Comparison of ENCODE assay signal across 19 cellular contexts in the genomic region with DNA sequence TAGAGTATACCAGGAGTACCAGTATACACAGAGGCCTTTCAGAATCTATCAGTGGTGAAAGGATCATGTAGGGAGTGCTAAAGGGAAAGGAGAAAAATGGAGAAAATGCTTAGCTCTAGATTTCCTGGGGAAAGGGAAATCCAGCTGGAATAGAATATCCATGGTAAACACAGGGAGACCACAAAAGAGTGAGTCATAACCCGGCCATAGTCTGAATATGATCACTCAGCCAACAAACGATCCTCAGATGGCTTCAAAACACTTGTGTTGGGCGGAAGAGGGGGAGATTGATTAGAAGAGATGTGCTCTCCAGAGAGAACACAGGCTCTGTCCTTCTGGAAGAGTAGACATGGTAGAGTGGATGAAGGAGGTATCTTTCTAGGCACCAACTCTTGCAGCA.
DNase-seq lines count a peak whose midpoint lies in the region; ATAC-seq and TF ChIP-seq lines count a peak whose summit lies in the region.
"Had no signal": no experiment of that assay in that cellular context is flagged by ENCODE, and none has a peak within 500 bp of the region (broad histone marks: within the 10 kb centered on the region; RNA-seq: fewer than 3 reads in every experiment).

No MANE protein-coding gene starts in this region.

- H3K36me3 ChIP-seq in adipocyte (ENCODE audit: control insufficient read depth, insufficient read depth, low read length, severe bottlenecking) = no peaks in the 10 kb centered on the region
- H3K36me3 ChIP-seq in mesenchymal stem cell (ENCODE audit: control insufficient read depth in 1 of 2, insufficient read depth in 2 of 2, low read depth in 1 of 2, low read length in 2 of 2) = no peaks in the 10 kb centered on the region
- H3K36me3 ChIP-seq in ovary = no peaks in the 10 kb centered on the region
- H3K36me3 ChIP-seq: BE2C, thyroid gland had no signal

- H4K91ac ChIP-seq in mesenchymal stem cell (ENCODE audit: low read length) = no peak overlapping the region

- WGBS in mesenchymal stem cell = 16% methylated on average over 3 of the region's 3 CpGs
- 61 to 69% (median 64%) methylated on average over 3 of the region's 3 CpGs for WGBS in ovary, 3 donors

- DNase-seq in DMS53 (lab: John Stamatoyannopoulos, UW) = peak; percentile 93
- peak; percentile 56 for DNase-seq in HS-5 (ENCODE audit: low read depth)
- peak; percentile 7 for DNase-seq in adipocyte (ENCODE audit: low read depth)
- peak; percentile 67 for DNase-seq in mesenchymal stem cell
- DNase-seq in ovary = no peak
- DNase-seq in stimulated activated CD4-positive, alpha-beta T cell treated with anti-CD3 and anti-CD28 coated beads, Interleukin-4, amount 100 ng/mL, for 4 hours = no peak
- DNase-seq in stimulated activated CD8-positive, alpha-beta memory T cell treated with anti-CD3 and anti-CD28 coated beads, Interleukin-4, amount 100 ng/mL, for 48 hours = no peak
- DNase-seq: activated CD8-positive, alpha-beta memory T cell treated with anti-CD3 and anti-CD28 coated beads for 24 hours; BE2C; cerebellar nuclear complex; H9; NCI-H1105 treated with DMSO at 0.1 percent for 48 hours; NCI-H2171 treated with DMSO at 0.1 percent for 48 hours; small intestine; T-helper 2 cell; thyroid gland had no signal

- H3K27me3 ChIP-seq in adipocyte (replicated peaks; ENCODE audit: control insufficient read depth, insufficient read depth, low read length) = no peaks in the 10 kb centered on the region
- H3K27me3 ChIP-seq in mesenchymal stem cell (ENCODE audit: control insufficient read depth in 1 of 2, insufficient read depth in 1 of 2, low read length in 2 of 2) = no peaks in the 10 kb centered on the region
- no peaks in the 10 kb centered on the region for H3K27me3 ChIP-seq in ovary
- H3K27me3 ChIP-seq: BE2C, thyroid gland had no signal

- H3K27ac ChIP-seq in mesenchymal stem cell (ENCODE audit: low read length, poor library complexity, severe bottlenecking) (no peak overlapping the region), ovary (no peak overlapping the region)
- H3K27ac ChIP-seq: KMS-11, thyroid gland had no signal

- TF ChIP-seq POLR2A in ovary (IDR thresholded peaks at IDR 0.05) = no peak

- no peak overlapping the region for H3K23ac ChIP-seq in mesenchymal stem cell (ENCODE audit: low read length in 2 of 2)

- no peak overlapping the region for H3K14ac ChIP-seq in mesenchymal stem cell (ENCODE audit: low read length in 2 of 2)

- no peak for TF ChIP-seq EP300 in ovary (IDR thresholded peaks at IDR 0.05)

- no peak overlapping the region for H2BK12ac ChIP-seq in mesenchymal stem cell (ENCODE audit: low read length in 2 of 2)

- no peaks in the 10 kb centered on the region for H3K79me1 ChIP-seq in mesenchymal stem cell (replicated peaks; ENCODE audit: low read length, poor library complexity, severe bottlenecking)

- intact Hi-C loops in ovary (cut with DNase I) = no loop called here

- no peak for TF ChIP-seq CTCF in ovary (IDR thresholded peaks at IDR 0.05)

- H3K9ac ChIP-seq in adipocyte (ENCODE audit: low read length) = no peak overlapping the region
- peak overlapping the region; percentile 13 for H3K9ac ChIP-seq in mesenchymal stem cell (ENCODE audit: low read length)
- H3K9ac ChIP-seq: KMS-11 had no signal

- H3K4me2 ChIP-seq in mesenchymal stem cell (ENCODE audit: low read length, poor library complexity, severe bottlenecking) = no peak overlapping the region
- H3K4me2 ChIP-seq: KMS-11 had no signal

- H3K9me3 ChIP-seq in adipocyte (ENCODE audit: control insufficient read depth, low read length) (peaks cover 6% of the 10 kb centered on the region), mesenchymal stem cell (ENCODE audit: control insufficient read depth, low read length) (no peaks in the 10 kb centered on the region), ovary (no peaks in the 10 kb centered on the region)
- H3K9me3 ChIP-seq: BE2C, thyroid gland had no signal

- H2BK15ac ChIP-seq in mesenchymal stem cell (ENCODE audit: low read depth, poor library complexity, severe bottlenecking) = no peak overlapping the region

- no peak overlapping the region for H2AK5ac ChIP-seq in mesenchymal stem cell (ENCODE audit: low read length, severe bottlenecking)

- no peaks in the 10 kb centered on the region for H3K4me1 ChIP-seq in adipocyte (ENCODE audit: control insufficient read depth, insufficient read depth, low read length)
- no peaks in the 10 kb centered on the region for H3K4me1 ChIP-seq in mesenchymal stem cell (ENCODE audit: control insufficient read depth, insufficient read depth, low read depth, low read length)
- H3K4me1 ChIP-seq in ovary (ENCODE audit: insufficient read depth) = no peaks in the 10 kb centered on the region
- H3K4me1 ChIP-seq: BE2C, thyroid gland had no signal

- H3K4me3 ChIP-seq in adipocyte (ENCODE audit: low read length) (no peak overlapping the region), mesenchymal stem cell (ENCODE audit: insufficient read depth in 1 of 2, low read depth in 1 of 2, low read length in 2 of 2) (no peak overlapping the region), ovary (no peak overlapping the region)
- H3K4me3 ChIP-seq: thyroid gland had no signal

- H4K8ac ChIP-seq in mesenchymal stem cell (ENCODE audit: low read length) = no peak overlapping the region

- H3K4ac ChIP-seq in mesenchymal stem cell (ENCODE audit: low read depth in 1 of 2, low read length in 2 of 2) = no peak overlapping the region

- H3K18ac ChIP-seq in mesenchymal stem cell (ENCODE audit: low read depth in 1 of 2, low read length in 2 of 2) = no peak overlapping the region

- H2AFZ ChIP-seq in mesenchymal stem cell (ENCODE audit: low read depth, low read length) = no peak overlapping the region

- ATAC-seq in GM19452 (IDR thresholded peaks at IDR 0.05; ENCODE audit: unreplicated experiment) = no peak
- ATAC-seq: left lobe of liver had no signal

- H2BK5ac ChIP-seq in mesenchymal stem cell (ENCODE audit: low read depth, low read length, poor library complexity, severe bottlenecking) = no peak overlapping the region

- H2BK120ac ChIP-seq in mesenchymal stem cell (ENCODE audit: low read depth, low read length) = no peak overlapping the region

Comparison
In these comparisons a context has a peak if more than half of its experiments do, and no peak if none do; other contexts are left out.
1. DNase-seq: peak in DMS53 (single experiment), HS-5 (single experiment), adipocyte (single experiment) and mesenchymal stem cell (single experiment); none in ovary (0 of 5), stimulated activated CD4-positive, alpha-beta T cell treated with anti-CD3 and anti-CD28 coated beads, Interleukin-4, amount 100 ng/mL, for 4 hours (0 of 2) and stimulated activated CD8-positive, alpha-beta memory T cell treated with anti-CD3 and anti-CD28 coated beads, Interleukin-4, amount 100 ng/mL, for 48 hours (single experiment).